ENCODE assay signal across 1 cellular context in the genomic region with DNA sequence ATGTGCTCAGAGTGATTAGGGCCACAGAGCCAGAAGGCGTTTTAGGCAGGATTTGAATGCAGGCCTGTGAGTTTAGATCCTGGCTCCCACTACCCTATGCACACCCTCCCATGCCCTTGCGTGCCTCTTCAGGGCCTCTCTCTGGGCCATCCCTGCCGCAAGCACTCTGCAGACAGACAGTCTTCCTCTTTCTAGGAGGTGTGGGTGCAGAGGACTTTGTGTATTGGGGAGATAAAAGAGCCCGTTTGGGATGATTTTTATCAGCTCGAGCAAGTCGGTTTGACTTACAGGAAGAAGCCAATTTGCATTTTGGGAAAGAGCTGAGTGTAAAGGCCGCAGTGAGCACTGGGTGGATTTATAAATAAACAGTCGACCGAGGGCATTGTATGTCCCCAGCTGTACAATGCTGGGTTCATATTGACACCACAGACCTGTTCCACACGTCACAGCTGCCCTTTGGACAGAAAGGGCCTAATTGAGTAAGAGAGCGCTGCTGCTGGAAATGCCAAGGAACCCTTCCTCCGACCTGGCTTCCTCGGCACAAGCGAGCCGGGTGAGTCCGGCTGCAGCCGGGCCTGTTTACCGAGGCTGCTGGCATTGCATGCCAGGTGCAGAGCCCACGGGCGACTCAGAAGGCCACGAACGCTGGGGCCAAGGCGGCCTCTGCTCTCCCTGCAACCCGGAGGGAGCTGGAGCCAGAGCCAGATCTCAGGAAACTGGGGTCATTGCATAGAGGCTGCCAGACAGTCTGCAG.
TF ChIP-seq lines count a peak whose summit lies in the region.

No MANE protein-coding gene starts in this region.

TF ChIP-seq in HepG2, 621 proteins besides CTCF, POLR2A, EP300 and RAD21 (continued from another document and continues in another):
- TF ChIP-seq, protein P1, sequence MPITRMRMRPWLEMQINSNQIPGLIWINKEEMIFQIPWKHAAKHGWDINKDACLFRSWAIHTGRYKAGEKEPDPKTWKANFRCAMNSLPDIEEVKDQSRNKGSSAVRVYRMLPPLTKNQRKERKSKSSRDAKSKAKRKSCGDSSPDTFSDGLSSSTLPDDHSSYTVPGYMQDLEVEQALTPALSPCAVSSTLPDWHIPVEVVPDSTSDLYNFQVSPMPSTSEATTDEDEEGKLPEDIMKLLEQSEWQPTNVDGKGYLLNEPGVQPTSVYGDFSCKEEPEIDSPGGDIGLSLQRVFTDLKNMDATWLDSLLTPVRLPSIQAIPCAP (CRISPR knock-in tag; IDR thresholded peaks at IDR 0.05; ENCODE audit: low read depth): no peak
- TF ChIP-seq KDM3A (CRISPR knock-in tag; IDR thresholded peaks at IDR 0.05; ENCODE audit: low read depth): peak; percentile 88; the same call in 1 of the 2 replicates
- no peak; the same call in 1 of the 2 replicates for TF ChIP-seq RCOR2 (CRISPR knock-in tag; IDR thresholded peaks at IDR 0.05)
- TF ChIP-seq, protein P2, sequence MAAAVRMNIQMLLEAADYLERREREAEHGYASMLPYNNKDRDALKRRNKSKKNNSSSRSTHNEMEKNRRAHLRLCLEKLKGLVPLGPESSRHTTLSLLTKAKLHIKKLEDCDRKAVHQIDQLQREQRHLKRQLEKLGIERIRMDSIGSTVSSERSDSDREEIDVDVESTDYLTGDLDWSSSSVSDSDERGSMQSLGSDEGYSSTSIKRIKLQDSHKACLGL (CRISPR knock-in tag; IDR thresholded peaks at IDR 0.05): no peak
- no peak for TF ChIP-seq ZNF841 (CRISPR knock-in tag; IDR thresholded peaks at IDR 0.05; ENCODE audit: borderline replicate concordance)
- TF ChIP-seq, protein P3, sequence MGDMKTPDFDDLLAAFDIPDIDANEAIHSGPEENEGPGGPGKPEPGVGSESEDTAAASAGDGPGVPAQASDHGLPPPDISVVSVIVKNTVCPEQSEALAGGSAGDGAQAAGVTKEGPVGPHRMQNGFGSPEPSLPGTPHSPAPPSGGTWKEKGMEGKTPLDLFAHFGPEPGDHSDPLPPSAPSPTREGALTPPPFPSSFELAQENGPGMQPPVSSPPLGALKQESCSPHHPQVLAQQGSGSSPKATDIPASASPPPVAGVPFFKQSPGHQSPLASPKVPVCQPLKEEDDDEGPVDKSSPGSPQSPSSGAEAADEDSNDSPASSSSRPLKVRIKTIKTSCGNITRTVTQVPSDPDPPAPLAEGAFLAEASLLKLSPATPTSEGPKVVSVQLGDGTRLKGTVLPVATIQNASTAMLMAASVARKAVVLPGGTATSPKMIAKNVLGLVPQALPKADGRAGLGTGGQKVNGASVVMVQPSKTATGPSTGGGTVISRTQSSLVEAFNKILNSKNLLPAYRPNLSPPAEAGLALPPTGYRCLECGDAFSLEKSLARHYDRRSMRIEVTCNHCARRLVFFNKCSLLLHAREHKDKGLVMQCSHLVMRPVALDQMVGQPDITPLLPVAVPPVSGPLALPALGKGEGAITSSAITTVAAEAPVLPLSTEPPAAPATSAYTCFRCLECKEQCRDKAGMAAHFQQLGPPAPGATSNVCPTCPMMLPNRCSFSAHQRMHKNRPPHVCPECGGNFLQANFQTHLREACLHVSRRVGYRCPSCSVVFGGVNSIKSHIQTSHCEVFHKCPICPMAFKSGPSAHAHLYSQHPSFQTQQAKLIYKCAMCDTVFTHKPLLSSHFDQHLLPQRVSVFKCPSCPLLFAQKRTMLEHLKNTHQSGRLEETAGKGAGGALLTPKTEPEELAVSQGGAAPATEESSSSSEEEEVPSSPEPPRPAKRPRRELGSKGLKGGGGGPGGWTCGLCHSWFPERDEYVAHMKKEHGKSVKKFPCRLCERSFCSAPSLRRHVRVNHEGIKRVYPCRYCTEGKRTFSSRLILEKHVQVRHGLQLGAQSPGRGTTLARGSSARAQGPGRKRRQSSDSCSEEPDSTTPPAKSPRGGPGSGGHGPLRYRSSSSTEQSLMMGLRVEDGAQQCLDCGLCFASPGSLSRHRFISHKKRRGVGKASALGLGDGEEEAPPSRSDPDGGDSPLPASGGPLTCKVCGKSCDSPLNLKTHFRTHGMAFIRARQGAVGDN (CRISPR knock-in tag; IDR thresholded peaks at IDR 0.05): peak; percentile 94
- no peak for TF ChIP-seq ZNF367 (CRISPR knock-in tag; IDR thresholded peaks at IDR 0.05; ENCODE audit: borderline replicate concordance)
- peak; percentile 46; the same call in 1 of the 2 replicates for TF ChIP-seq FOXP1 (IDR thresholded peaks at IDR 0.05)
- TF ChIP-seq FOXP1 (CRISPR knock-in tag; IDR thresholded peaks at IDR 0.05): peak; percentile 87
- TF ChIP-seq ZBTB7A (CRISPR knock-in tag; IDR thresholded peaks at IDR 0.05): no peak
- TF ChIP-seq, protein P4, sequence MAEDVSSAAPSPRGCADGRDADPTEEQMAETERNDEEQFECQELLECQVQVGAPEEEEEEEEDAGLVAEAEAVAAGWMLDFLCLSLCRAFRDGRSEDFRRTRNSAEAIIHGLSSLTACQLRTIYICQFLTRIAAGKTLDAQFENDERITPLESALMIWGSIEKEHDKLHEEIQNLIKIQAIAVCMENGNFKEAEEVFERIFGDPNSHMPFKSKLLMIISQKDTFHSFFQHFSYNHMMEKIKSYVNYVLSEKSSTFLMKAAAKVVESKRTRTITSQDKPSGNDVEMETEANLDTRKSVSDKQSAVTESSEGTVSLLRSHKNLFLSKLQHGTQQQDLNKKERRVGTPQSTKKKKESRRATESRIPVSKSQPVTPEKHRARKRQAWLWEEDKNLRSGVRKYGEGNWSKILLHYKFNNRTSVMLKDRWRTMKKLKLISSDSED (CRISPR knock-in tag; IDR thresholded peaks at IDR 0.05): no peak
- TF ChIP-seq ZNF589 (CRISPR knock-in tag; conservative IDR thresholded peaks at IDR 0.05): no peak
- TF ChIP-seq CBX5 (CRISPR knock-in tag; IDR thresholded peaks at IDR 0.05; ENCODE audit: borderline replicate concordance): no peak
- peak; percentile 82; the same call in 1 of the 2 replicates for TF ChIP-seq SNAPC2 (CRISPR knock-in tag; IDR thresholded peaks at IDR 0.05)
- TF ChIP-seq, protein P5, sequence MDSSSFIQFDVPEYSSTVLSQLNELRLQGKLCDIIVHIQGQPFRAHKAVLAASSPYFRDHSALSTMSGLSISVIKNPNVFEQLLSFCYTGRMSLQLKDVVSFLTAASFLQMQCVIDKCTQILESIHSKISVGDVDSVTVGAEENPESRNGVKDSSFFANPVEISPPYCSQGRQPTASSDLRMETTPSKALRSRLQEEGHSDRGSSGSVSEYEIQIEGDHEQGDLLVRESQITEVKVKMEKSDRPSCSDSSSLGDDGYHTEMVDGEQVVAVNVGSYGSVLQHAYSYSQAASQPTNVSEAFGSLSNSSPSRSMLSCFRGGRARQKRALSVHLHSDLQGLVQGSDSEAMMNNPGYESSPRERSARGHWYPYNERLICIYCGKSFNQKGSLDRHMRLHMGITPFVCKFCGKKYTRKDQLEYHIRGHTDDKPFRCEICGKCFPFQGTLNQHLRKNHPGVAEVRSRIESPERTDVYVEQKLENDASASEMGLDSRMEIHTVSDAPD (CRISPR knock-in tag; IDR thresholded peaks at IDR 0.05): peak; percentile 63; the same call in 1 of the 2 replicates
- TF ChIP-seq, protein P6, sequence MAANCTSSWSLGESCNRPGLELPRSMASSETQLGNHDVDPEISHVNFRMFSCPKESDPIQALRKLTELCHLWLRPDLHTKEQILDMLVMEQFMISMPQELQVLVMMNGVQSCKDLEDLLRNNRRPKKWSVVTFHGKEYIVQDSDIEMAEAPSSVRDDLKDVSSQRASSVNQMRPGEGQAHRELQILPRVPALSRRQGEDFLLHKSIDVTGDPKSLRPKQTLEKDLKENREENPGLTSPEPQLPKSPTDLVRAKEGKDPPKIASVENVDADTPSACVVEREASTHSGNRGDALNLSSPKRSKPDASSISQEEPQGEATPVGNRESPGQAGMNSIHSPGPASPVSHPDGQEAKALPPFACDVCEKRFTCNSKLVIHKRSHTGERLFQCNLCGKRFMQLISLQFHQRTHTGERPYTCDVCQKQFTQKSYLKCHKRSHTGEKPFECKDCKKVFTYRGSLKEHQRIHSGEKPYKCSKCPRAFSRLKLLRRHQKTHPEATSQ (CRISPR knock-in tag; IDR thresholded peaks at IDR 0.05; ENCODE audit: borderline replicate concordance): no peak
- TF ChIP-seq, protein P7, sequence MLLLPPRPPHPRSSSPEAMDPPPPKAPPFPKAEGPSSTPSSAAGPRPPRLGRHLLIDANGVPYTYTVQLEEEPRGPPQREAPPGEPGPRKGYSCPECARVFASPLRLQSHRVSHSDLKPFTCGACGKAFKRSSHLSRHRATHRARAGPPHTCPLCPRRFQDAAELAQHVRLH (CRISPR knock-in tag; IDR thresholded peaks at IDR 0.05; ENCODE audit: borderline replicate concordance, low read depth): 0 out of 2 replicates have a peak, but pooled peaks have one; percentile 53
- TF ChIP-seq ZNF225 (CRISPR knock-in tag; IDR thresholded peaks at IDR 0.05): no peak
- TF ChIP-seq ZNF773 (CRISPR knock-in tag; IDR thresholded peaks at IDR 0.05; ENCODE audit: borderline replicate concordance): no peak
- TF ChIP-seq YEATS2 (CRISPR knock-in tag; IDR thresholded peaks at IDR 0.05; ENCODE audit: borderline replicate concordance): peak; percentile 63; the same call in 1 of the 2 replicates
- TF ChIP-seq, protein P8, sequence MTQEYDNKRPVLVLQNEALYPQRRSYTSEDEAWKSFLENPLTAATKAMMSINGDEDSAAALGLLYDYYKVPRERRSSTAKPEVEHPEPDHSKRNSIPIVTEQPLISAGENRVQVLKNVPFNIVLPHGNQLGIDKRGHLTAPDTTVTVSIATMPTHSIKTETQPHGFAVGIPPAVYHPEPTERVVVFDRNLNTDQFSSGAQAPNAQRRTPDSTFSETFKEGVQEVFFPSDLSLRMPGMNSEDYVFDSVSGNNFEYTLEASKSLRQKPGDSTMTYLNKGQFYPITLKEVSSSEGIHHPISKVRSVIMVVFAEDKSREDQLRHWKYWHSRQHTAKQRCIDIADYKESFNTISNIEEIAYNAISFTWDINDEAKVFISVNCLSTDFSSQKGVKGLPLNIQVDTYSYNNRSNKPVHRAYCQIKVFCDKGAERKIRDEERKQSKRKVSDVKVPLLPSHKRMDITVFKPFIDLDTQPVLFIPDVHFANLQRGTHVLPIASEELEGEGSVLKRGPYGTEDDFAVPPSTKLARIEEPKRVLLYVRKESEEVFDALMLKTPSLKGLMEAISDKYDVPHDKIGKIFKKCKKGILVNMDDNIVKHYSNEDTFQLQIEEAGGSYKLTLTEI (CRISPR knock-in tag; conservative IDR thresholded peaks at IDR 0.05): no peak
- TF ChIP-seq ARID2 (CRISPR knock-in tag; IDR thresholded peaks at IDR 0.05; ENCODE audit: borderline replicate concordance): no peak
- 0 out of 2 replicates have a peak, but pooled peaks have one; percentile 57 for TF ChIP-seq KDM4B (CRISPR knock-in tag; IDR thresholded peaks at IDR 0.05)
- TF ChIP-seq RFXANK (CRISPR knock-in tag; IDR thresholded peaks at IDR 0.05): no peak
- TF ChIP-seq NR1H2 (CRISPR knock-in tag; IDR thresholded peaks at IDR 0.05; ENCODE audit: borderline replicate concordance, low read depth): no peak
- no peak; the same call in 1 of the 2 replicates for TF ChIP-seq NFE2L2 (IDR thresholded peaks at IDR 0.05; ENCODE audit: low read length)
- TF ChIP-seq, protein P9, sequence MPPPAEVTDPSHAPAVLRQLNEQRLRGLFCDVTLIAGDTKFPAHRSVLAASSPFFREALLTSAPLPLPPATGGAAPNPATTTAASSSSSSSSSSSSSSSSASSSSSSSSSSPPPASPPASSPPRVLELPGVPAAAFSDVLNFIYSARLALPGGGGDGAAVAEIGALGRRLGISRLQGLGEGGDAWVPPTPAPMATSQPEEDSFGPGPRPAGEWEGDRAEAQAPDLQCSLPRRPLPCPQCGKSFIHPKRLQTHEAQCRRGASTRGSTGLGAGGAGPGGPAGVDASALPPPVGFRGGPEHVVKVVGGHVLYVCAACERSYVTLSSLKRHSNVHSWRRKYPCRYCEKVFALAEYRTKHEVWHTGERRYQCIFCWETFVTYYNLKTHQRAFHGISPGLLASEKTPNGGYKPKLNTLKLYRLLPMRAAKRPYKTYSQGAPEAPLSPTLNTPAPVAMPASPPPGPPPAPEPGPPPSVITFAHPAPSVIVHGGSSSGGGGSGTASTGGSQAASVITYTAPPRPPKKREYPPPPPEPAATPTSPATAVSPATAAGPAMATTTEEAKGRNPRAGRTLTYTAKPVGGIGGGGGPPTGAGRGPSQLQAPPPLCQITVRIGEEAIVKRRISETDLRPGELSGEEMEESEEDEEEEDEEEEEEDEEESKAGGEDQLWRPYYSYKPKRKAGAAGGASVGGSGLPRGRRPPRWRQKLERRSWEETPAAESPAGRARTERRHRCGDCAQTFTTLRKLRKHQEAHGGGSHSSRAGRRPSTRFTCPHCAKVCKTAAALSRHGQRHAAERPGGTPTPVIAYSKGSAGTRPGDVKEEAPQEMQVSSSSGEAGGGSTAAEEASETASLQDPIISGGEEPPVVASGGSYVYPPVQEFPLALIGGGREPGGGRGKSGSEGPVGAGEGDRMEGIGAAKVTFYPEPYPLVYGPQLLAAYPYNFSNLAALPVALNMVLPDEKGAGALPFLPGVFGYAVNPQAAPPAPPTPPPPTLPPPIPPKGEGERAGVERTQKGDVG (CRISPR knock-in tag; IDR thresholded peaks at IDR 0.05; ENCODE audit: borderline replicate concordance): no peak
- no peak for TF ChIP-seq ZNF672 (CRISPR knock-in tag; IDR thresholded peaks at IDR 0.05)
- TF ChIP-seq MEIS2 (CRISPR knock-in tag; IDR thresholded peaks at IDR 0.05): peak; percentile 91
- TF ChIP-seq, protein P10, sequence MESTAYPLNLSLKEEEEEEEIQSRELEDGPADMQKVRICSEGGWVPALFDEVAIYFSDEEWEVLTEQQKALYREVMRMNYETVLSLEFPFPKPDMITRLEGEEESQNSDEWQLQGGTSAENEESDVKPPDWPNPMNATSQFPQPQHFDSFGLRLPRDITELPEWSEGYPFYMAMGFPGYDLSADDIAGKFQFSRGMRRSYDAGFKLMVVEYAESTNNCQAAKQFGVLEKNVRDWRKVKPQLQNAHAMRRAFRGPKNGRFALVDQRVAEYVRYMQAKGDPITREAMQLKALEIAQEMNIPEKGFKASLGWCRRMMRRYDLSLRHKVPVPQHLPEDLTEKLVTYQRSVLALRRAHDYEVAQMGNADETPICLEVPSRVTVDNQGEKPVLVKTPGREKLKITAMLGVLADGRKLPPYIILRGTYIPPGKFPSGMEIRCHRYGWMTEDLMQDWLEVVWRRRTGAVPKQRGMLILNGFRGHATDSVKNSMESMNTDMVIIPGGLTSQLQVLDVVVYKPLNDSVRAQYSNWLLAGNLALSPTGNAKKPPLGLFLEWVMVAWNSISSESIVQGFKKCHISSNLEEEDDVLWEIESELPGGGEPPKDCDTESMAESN (CRISPR knock-in tag; conservative IDR thresholded peaks at IDR 0.05): peak; percentile 72
